20 cellular contexts compared by ENCODE assay signal in genomic region chr6:24458134-24458533, GRCh38.
"Had no signal": no experiment of that assay in that cellular context is flagged by ENCODE, and none has a peak within 500 bp of the region (broad histone marks: within the 10 kb centered on the region; RNA-seq: fewer than 3 reads in every experiment).

No MANE protein-coding gene starts in this region.

- H3K4me3 ChIP-seq: esophagus muscularis mucosa, heart right ventricle, lower lobe of right lung, upper lobe of left lung had no signal

- ATAC-seq: activated CD4-positive, alpha-beta T cell treated with anti-CD3 and anti-CD28 coated beads for 36 hours; activated T-helper 17 cell treated with anti-CD3 and anti-CD28 coated beads, Interleukin-2, amount 50 U/mL, for 72 hours; heart right ventricle; lower lobe of right lung; stimulated activated naive CD8-positive, alpha-beta T cell treated with anti-CD3 and anti-CD28 coated beads, Interleukin-15, Interleukin-2, amounts not matched to agents 100 U/mL and 50 U/mL, for 24 hours had no signal

- DNase-seq: activated B cell treated with CpG ODN at 0.5 μM for 24 hours; activated CD4-positive, alpha-beta T cell treated with anti-CD3 and anti-CD28 coated beads for 36 hours; activated CD4-positive, alpha-beta T cell treated with anti-CD3 and anti-CD28 coated beads, Interleukin-2, amount 50 U/mL, for 4 hours; activated CD8-positive, alpha-beta memory T cell treated with anti-CD3 and anti-CD28 coated beads for 24 hours; activated CD8-positive, alpha-beta memory T cell treated with anti-CD3 and anti-CD28 coated beads, Interleukin-2, amount 50 U/mL, for 4 hours; activated naive CD4-positive, alpha-beta T cell treated with Interleukin-2 at 50 U/mL for 16 hours; activated T-cell treated with anti-CD3 and anti-CD28 coated beads, Interleukin-2, amount 50 U/mL, for 24 hours; effector CD4-positive, alpha-beta T cell; heart right ventricle; lower lobe of right lung; naive B cell; occipital lobe; stimulated activated CD4-positive, alpha-beta T cell treated with anti-CD3 and anti-CD28 coated beads, Interleukin-4, amount 100 ng/mL, for 4 hours; stimulated activated naive CD8-positive, alpha-beta T cell treated with anti-CD3 and anti-CD28 coated beads, Interleukin-15, Interleukin-2, amounts not matched to agents 100 U/mL and 50 U/mL, for 24 hours; T1000; upper lobe of left lung had no signal

- H3K27ac ChIP-seq: esophagus muscularis mucosa, heart right ventricle, lower lobe of right lung, upper lobe of left lung had no signal

- H3K27me3 ChIP-seq: esophagus muscularis mucosa, heart right ventricle, upper lobe of left lung had no signal

- H3K4me1 ChIP-seq: esophagus muscularis mucosa, heart right ventricle, lower lobe of right lung, upper lobe of left lung had no signal

- H3K9me3 Mint-ChIP-seq: activated B cell treated with CpG ODN at 0.5 μM for 24 hours; activated T-cell treated with anti-CD3 and anti-CD28 coated beads, Interleukin-2, amount 50 U/mL, for 24 hours; activated T-helper 17 cell treated with anti-CD3 and anti-CD28 coated beads, Interleukin-2, amount 50 U/mL, for 72 hours; dendritic cell treated with granulocyte-macrophage colony-stimulating factor and Interleukin-4, amounts not matched to agents 40 ng/mL and 50 ng/mL, for 4 days; naive B cell; neural crest cell had no signal

- H3K36me3 ChIP-seq: heart right ventricle, lower lobe of right lung, upper lobe of left lung had no signal

- H3K9me3 ChIP-seq: esophagus muscularis mucosa, heart right ventricle, lower lobe of right lung, upper lobe of left lung had no signal

- H3K27ac Mint-ChIP-seq: activated B cell treated with CpG ODN at 0.5 μM for 24 hours; activated CD4-positive, alpha-beta T cell treated with anti-CD3 and anti-CD28 coated beads for 36 hours; activated T-cell treated with anti-CD3 and anti-CD28 coated beads, Interleukin-2, amount 50 U/mL, for 24 hours; activated T-helper 17 cell treated with anti-CD3 and anti-CD28 coated beads, Interleukin-2, amount 50 U/mL, for 72 hours; dendritic cell treated with granulocyte-macrophage colony-stimulating factor and Interleukin-4, amounts not matched to agents 40 ng/mL and 50 ng/mL, for 4 days had no signal
